8 cellular contexts compared by ENCODE assay signal in the genomic region with DNA sequence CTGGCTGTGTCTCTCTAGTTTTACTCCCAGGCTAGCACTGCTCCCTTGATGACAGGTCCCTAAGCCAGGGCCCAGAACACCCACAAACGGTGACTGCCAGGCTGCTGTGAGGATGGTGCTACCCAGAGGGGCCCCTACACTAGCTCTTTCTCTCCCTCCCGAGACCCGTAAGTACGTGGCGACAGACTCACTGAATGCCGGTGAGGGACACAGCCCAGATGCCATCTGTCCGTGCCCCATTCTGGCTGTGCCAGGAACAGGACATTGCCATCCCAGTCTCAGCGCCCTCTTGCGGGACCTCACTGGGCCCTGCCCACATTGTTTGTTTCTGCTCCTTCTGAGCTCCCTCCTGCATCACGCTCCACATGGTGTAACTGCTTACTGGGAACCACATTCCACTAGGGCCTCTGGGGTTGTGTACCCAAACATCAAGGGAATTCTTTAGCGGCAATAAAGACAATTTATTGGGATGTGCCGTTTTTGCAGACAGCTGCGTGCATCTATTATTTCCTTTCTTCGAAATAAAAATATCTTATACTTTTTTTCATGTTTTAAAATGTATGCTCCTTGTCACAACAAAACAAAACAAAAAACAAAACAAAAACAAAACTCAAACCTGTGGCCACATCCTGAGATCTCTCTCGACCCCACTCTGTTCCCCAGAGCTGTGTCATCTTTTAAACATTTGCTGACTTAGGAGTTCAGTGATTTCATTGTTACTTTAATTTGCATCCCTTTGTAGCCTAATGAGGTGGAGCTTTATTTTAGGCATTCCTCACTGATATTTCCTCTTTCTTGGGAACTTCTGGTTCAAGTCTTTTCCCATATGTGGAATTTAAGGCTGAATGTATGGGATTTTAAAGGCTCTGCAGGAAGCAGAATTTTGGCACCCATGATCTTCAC. TPM values are rescaled to one million over a fixed set of nuclear protein-coding genes. Genes with fewer than 3 reads are reported as not detected.
DNase-seq lines count a peak whose midpoint lies in the region; ATAC-seq and TF ChIP-seq lines count a peak whose summit lies in the region.

No MANE protein-coding gene starts in this region.

- ATAC-seq in right lobe of liver (peak; percentile 72 to 87 (median 82)), upper lobe of right lung (peak; percentile 75), HG03342 (IDR thresholded peaks at IDR 0.05; ENCODE audit: unreplicated experiment) (no peak), GM21529 (IDR thresholded peaks at IDR 0.05; ENCODE audit: unreplicated experiment) (no peak)

- H3K9me3 ChIP-seq in BE2C, result no peaks in the 10 kb centered on the region
- no peaks in the 10 kb centered on the region for H3K9me3 ChIP-seq in right lobe of liver
- no peaks in the 10 kb centered on the region for H3K9me3 ChIP-seq in upper lobe of right lung

- DNase-seq in BE2C, result peak; percentile 58
- peak; percentile 84 for DNase-seq in H4 (ENCODE audit: low spot score)
- peak; percentile 85 for DNase-seq in OCI-M1 (lab: John Stamatoyannopoulos, UW)
- DNase-seq in dedifferentiated amniotic fluid mesenchymal stem cell (ENCODE audit: extremely low spot score), result peak; percentile 55
- peak; percentile 76 to 85 (median 80) for DNase-seq in right lobe of liver
- DNase-seq in upper lobe of right lung, result peak; percentile 85

- H3K4me1 ChIP-seq in BE2C, result peaks cover 14% of the 10 kb centered on the region
- H3K4me1 ChIP-seq in right lobe of liver, result peaks cover 0 to 4% (median 0%) of the 10 kb centered on the region in 4 donors
- H3K4me1 ChIP-seq in upper lobe of right lung, result peaks cover 12% of the 10 kb centered on the region

- TF ChIP-seq POLR2A in right lobe of liver (IDR thresholded peaks at IDR 0.05), result no peak

- no peak overlapping the region for H3K4me3 ChIP-seq in BE2C (ENCODE audit: low read depth, low read length)
- H3K4me3 ChIP-seq in right lobe of liver, result no peak overlapping the region
- no peak overlapping the region for H3K4me3 ChIP-seq in upper lobe of right lung

- whole genome bisulfite sequencing in right lobe of liver (ENCODE audit: insufficient coverage, low coverage, low lambda C conversion rate, missing lambda C conversion rate), result 29% methylated on average over 8 of the region's 15 CpGs

- no peaks in the 10 kb centered on the region for H3K27me3 ChIP-seq in BE2C
- H3K27me3 ChIP-seq in right lobe of liver, result no peaks in the 10 kb centered on the region
- H3K27me3 ChIP-seq in upper lobe of right lung, result no peaks in the 10 kb centered on the region

- no peaks in the 10 kb centered on the region for H3K36me3 ChIP-seq in BE2C
- no peaks in the 10 kb centered on the region for H3K36me3 ChIP-seq in right lobe of liver
- no peaks in the 10 kb centered on the region for H3K36me3 ChIP-seq in upper lobe of right lung

- intact Hi-C loops in right lobe of liver (cut with DNase I) (no loop called here), upper lobe of right lung (cut with DNase I) (no loop called here)

- H3K27ac ChIP-seq in right lobe of liver (no peak overlapping the region), upper lobe of right lung (no peak overlapping the region)

- TF ChIP-seq CTCF in BE2C (IDR thresholded peaks at IDR 0.05; ENCODE audit: low read depth, low read length), result peak; percentile 62
- TF ChIP-seq CTCF in right lobe of liver (IDR thresholded peaks at IDR 0.05), result peak; percentile 44 to 69 (median 66)
- peak; percentile 61 for TF ChIP-seq CTCF in upper lobe of right lung (IDR thresholded peaks at IDR 0.05)

RNA-seq across cellular contexts. Expression of a gene that starts 4.4 kb away (rescaled TPM):
- polyA plus RNA-seq in BE2C (2012; ENCODE audit: insufficient read depth, insufficient read length, low read depth), result 17.3 TPM
- total RNA-seq in H4 (2014; rRNA removed; shearing (Covaris generic)), result 6.2 and 7.4 TPM in 2 replicates
- total RNA-seq in right lobe of liver, result 10 to 100 TPM; 10.7 to 27.2 (median 15.6) TPM
- 16.6 TPM for total RNA-seq in upper lobe of right lung

RNA-seq across cellular contexts. Expression of a gene that starts 31.3 kb away (rescaled TPM):
- polyA plus RNA-seq in BE2C (2012; ENCODE audit: insufficient read depth, insufficient read length, low read depth), result not detected
- not detected in 2 replicates for total RNA-seq in H4 (2014; rRNA removed; shearing (Covaris generic))
- total RNA-seq in right lobe of liver (1 to 10 TPM; 1.6 to 3.4 (median 2.0) TPM), upper lobe of right lung (13.2 TPM)

Comparison
In these comparisons a context has a peak if more than half of its experiments do, and no peak if none do; other contexts are left out.
1. ATAC-seq: peak in right lobe of liver (4 of 4) and upper lobe of right lung (single experiment); none in HG03342 (single experiment) and GM21529 (single experiment).
2. Peak in every context shown above with its lines, with median percentiles within 50 percentile points of each other: DNase-seq and CTCF ChIP-seq.